19 cellular contexts compared by ENCODE assay signal in genomic region chr19:45005787-45006186, GRCh38. TPM values are rescaled to one million over a fixed set of nuclear protein-coding genes. Genes with fewer than 3 reads are reported as not detected.
DNase-seq lines count a peak whose midpoint lies in the region; ATAC-seq, FAIRE-seq and TF ChIP-seq lines count a peak whose summit lies in the region.
"Had no signal": no experiment of that assay in that cellular context is flagged by ENCODE, and none has a peak within 500 bp of the region (broad histone marks: within the 10 kb centered on the region; RNA-seq: fewer than 3 reads in every experiment).

No MANE protein-coding gene starts in this region.

- H3K9me3 ChIP-seq in CD4-positive, alpha-beta memory T cell (ENCODE audit: control insufficient read depth in 1 of 2, low read length in 2 of 2) = no peaks in the 10 kb centered on the region
- H3K9me3 ChIP-seq in T-helper 17 cell (ENCODE audit: control insufficient read depth, low read length, poor library complexity, severe bottlenecking) = no peaks in the 10 kb centered on the region
- no peaks in the 10 kb centered on the region for H3K9me3 ChIP-seq in mucosa of descending colon
- H3K9me3 ChIP-seq: MG63 had no signal

- no peak for DNase-seq in CD4-positive, alpha-beta memory T cell
- DNase-seq in T-helper 17 cell (no peak), mucosa of descending colon (peak; percentile 69 to 84 (median 74)), DMS153 (lab: John Stamatoyannopoulos, UW) (no peak), urothelium cell line (ENCODE audit: low spot score) (no peak), DMS114 treated with DMSO at 0.1 percent for 48 hours (lab: John Stamatoyannopoulos, UW; ENCODE audit: unreplicated experiment) (no peak), GF-D8 (lab: John Stamatoyannopoulos, UW) (no peak)
- DNase-seq in stimulated activated effector memory CD8-positive, alpha-beta T cell treated with anti-CD3 and anti-CD28 coated beads, Interleukin-12 subunit alpha, Interleukin-12 subunit beta, amount 100 ng/mL, for 72 hours (ENCODE audit: low spot score in 2 of 2) = no peak
- DNase-seq: CD4-positive, CD25-positive, alpha-beta regulatory T cell; MG63; NCI-H1105; NCI-H187; NCI-H446; NCI-H748 treated with DMSO at 0.1 percent for 48 hours; SHP77 treated with DMSO at 0.1 percent for 48 hours had no signal

- TF ChIP-seq CTCF in mucosa of descending colon (IDR thresholded peaks at IDR 0.05) = no peak

- no peak for FAIRE-seq in urothelium cell line (lab: Jason Lieb, UNC)
- FAIRE-seq: D721Med, HepG2 had no signal

- peak overlapping the region in 1 of 8 donors; percentile 32 for H3K4me3 Mint-ChIP-seq in CD4-positive, alpha-beta memory T cell
- H3K4me3 Mint-ChIP-seq in T-helper 17 cell = no peak overlapping the region
- no peak overlapping the region for H3K4me3 Mint-ChIP-seq in stimulated activated effector memory CD8-positive, alpha-beta T cell treated with anti-CD3 and anti-CD28 coated beads, Interleukin-12 subunit alpha, Interleukin-12 subunit beta, amount 100 ng/mL, for 72 hours
- H3K4me3 Mint-ChIP-seq: CD4-positive, CD25-positive, alpha-beta regulatory T cell had no signal

- intact Hi-C loops in CD4-positive, alpha-beta memory T cell (cut with micrococcal nuclease) = no loop called here
- intact Hi-C loops in mucosa of descending colon (cut with DNase I, micrococcal nuclease) = no loop called here

- H3K36me3 ChIP-seq in CD4-positive, alpha-beta memory T cell (ENCODE audit: insufficient read depth, low read length) = peaks cover 5% of the 10 kb centered on the region
- peaks cover 3% of the 10 kb centered on the region for H3K36me3 ChIP-seq in mucosa of descending colon (ENCODE audit: low read depth)

- peaks cover 8 to 19% (median 16%) of the 10 kb centered on the region in 4 donors for H3K4me1 Mint-ChIP-seq in CD4-positive, alpha-beta memory T cell
- peaks cover 25% of the 10 kb centered on the region for H3K4me1 Mint-ChIP-seq in T-helper 17 cell
- peaks cover 38% of the 10 kb centered on the region for H3K4me1 Mint-ChIP-seq in stimulated activated effector memory CD8-positive, alpha-beta T cell treated with anti-CD3 and anti-CD28 coated beads, Interleukin-12 subunit alpha, Interleukin-12 subunit beta, amount 100 ng/mL, for 72 hours

- CTCF ChIA-PET in CD4-positive, alpha-beta memory T cell (lab: Charles Lee; ENCODE audit: partially characterized antibody) = no interaction called here

- no peak overlapping the region for H3K4me3 ChIP-seq in CD4-positive, alpha-beta memory T cell (ENCODE audit: low read length in 2 of 2)
- no peak overlapping the region for H3K4me3 ChIP-seq in mucosa of descending colon
- H3K4me3 ChIP-seq: MG63 had no signal

- ATAC-seq in T-helper 17 cell (no peak), mucosa of descending colon (peak; percentile 27)
- ATAC-seq in stimulated activated effector memory CD8-positive, alpha-beta T cell treated with anti-CD3 and anti-CD28 coated beads, Interleukin-12 subunit alpha, Interleukin-12 subunit beta, amount 100 ng/mL, for 72 hours = no peak
- ATAC-seq: HepG2, Panc1 had no signal

- peaks cover 0 to 2% (median 0%) of the 10 kb centered on the region in 8 donors for H3K9me3 Mint-ChIP-seq in CD4-positive, alpha-beta memory T cell
- no peaks in the 10 kb centered on the region for H3K9me3 Mint-ChIP-seq in stimulated activated effector memory CD8-positive, alpha-beta T cell treated with anti-CD3 and anti-CD28 coated beads, Interleukin-12 subunit alpha, Interleukin-12 subunit beta, amount 100 ng/mL, for 72 hours

- no peaks in the 10 kb centered on the region for H3K27me3 Mint-ChIP-seq in CD4-positive, alpha-beta memory T cell
- no peaks in the 10 kb centered on the region for H3K27me3 Mint-ChIP-seq in T-helper 17 cell

- peaks cover 12% of the 10 kb centered on the region for H3K4me1 ChIP-seq in CD4-positive, alpha-beta memory T cell (ENCODE audit: insufficient read depth, low read length)
- peaks cover 43% of the 10 kb centered on the region for H3K4me1 ChIP-seq in mucosa of descending colon (ENCODE audit: low read depth)

- peaks cover 8 to 44% of the 10 kb centered on the region in 2 donors for H3K36me3 Mint-ChIP-seq in CD4-positive, alpha-beta memory T cell
- H3K36me3 Mint-ChIP-seq in T-helper 17 cell (ENCODE audit: low read depth) = no peaks in the 10 kb centered on the region
- peaks cover 95% of the 10 kb centered on the region for H3K36me3 Mint-ChIP-seq in stimulated activated effector memory CD8-positive, alpha-beta T cell treated with anti-CD3 and anti-CD28 coated beads, Interleukin-12 subunit alpha, Interleukin-12 subunit beta, amount 100 ng/mL, for 72 hours

- peak overlapping the region in 4 of 7 donors; percentile 37 to 73 (median 63) for H3K27ac Mint-ChIP-seq in CD4-positive, alpha-beta memory T cell
- peak overlapping the region; percentile 61 for H3K27ac Mint-ChIP-seq in T-helper 17 cell
- peak overlapping the region; percentile 76 for H3K27ac Mint-ChIP-seq in stimulated activated effector memory CD8-positive, alpha-beta T cell treated with anti-CD3 and anti-CD28 coated beads, Interleukin-12 subunit alpha, Interleukin-12 subunit beta, amount 100 ng/mL, for 72 hours
- H3K27ac Mint-ChIP-seq: CD4-positive, CD25-positive, alpha-beta regulatory T cell had no signal

- H3K27me3 ChIP-seq in CD4-positive, alpha-beta memory T cell (ENCODE audit: insufficient read depth, low read length) = no peaks in the 10 kb centered on the region
- H3K27me3 ChIP-seq: MG63 had no signal

- H3K27ac ChIP-seq in CD4-positive, alpha-beta memory T cell (ENCODE audit: low read depth, low read length) = no peak overlapping the region

- POLR2A ChIA-PET in CD4-positive, alpha-beta memory T cell (lab: Charles Lee; ENCODE audit: partially characterized antibody) = no interaction called here

RNA-seq across cellular contexts. Expression of gene RELB, which starts 4.5 kb away (rescaled TPM):
- total RNA-seq in CD4-positive, alpha-beta memory T cell = 10 to 100 TPM; 38.8 to 39.8 TPM
- polyA plus RNA-seq in CD4-positive, alpha-beta memory T cell = 10 to 100 TPM; 19.7 to 31.2 TPM
- total RNA-seq in T-helper 17 cell = 100 to 1,000 TPM; 128 to 136 TPM
- total RNA-seq in mucosa of descending colon = 10 to 100 TPM; 20.9 to 30.3 (median 21.1) TPM

RNA-seq across cellular contexts. Expression of gene CLASRP, which starts 33.1 kb away (rescaled TPM):
- total RNA-seq in CD4-positive, alpha-beta memory T cell = 100 to 1,000 TPM; 156 to 163 TPM
- polyA plus RNA-seq in CD4-positive, alpha-beta memory T cell = 10 to 100 TPM in 1 of 2 donors, 1 to 10 TPM in 1; 3.8 to 12.7 TPM
- total RNA-seq in T-helper 17 cell (100 to 1,000 TPM; 153 to 163 TPM), mucosa of descending colon (100 to 1,000 TPM in 1 of 3 donors, 10 to 100 TPM in 2; 79.4 to 113 (median 93.2) TPM)

RNA-seq across cellular contexts. Expression of gene CLPTM1, which starts 50.6 kb away (rescaled TPM):
- total RNA-seq in CD4-positive, alpha-beta memory T cell = 10 to 100 TPM; 85.1 to 86.4 TPM
- polyA plus RNA-seq in CD4-positive, alpha-beta memory T cell = 10 to 100 TPM; 16.6 to 27.5 TPM
- total RNA-seq in T-helper 17 cell (10 to 100 TPM; 76.7 to 78.4 TPM), mucosa of descending colon (100 to 1,000 TPM in 2 of 3 donors, 10 to 100 TPM in 1; 98.3 to 125 (median 114) TPM)

RNA-seq across cellular contexts. Expression of gene APOC2, which starts 59.9 kb away (rescaled TPM):
- total RNA-seq in CD4-positive, alpha-beta memory T cell = under 1 TPM in 1 of 2 experiments, not detected in 1; 0.49 TPM
- polyA plus RNA-seq in CD4-positive, alpha-beta memory T cell = not detected
- not detected for total RNA-seq in T-helper 17 cell
- 1 to 10 TPM in 1 of 3 donors, under 1 TPM in 2; 0.80 to 1.6 (median 0.98) TPM for total RNA-seq in mucosa of descending colon
- total RNA-seq: CD4-positive, CD25-positive, alpha-beta regulatory T cell; H4 had no signal
- polyA plus RNA-seq: CD4-positive, CD25-positive, alpha-beta regulatory T cell had no signal

Comparison
In these comparisons a context has a peak if more than half of its experiments do, and no peak if none do; other contexts are left out.
1. DNase-seq: peak in mucosa of descending colon (3 of 3); none in CD4-positive, alpha-beta memory T cell (0 of 5), T-helper 17 cell (0 of 3), stimulated activated effector memory CD8-positive, alpha-beta T cell treated with anti-CD3 and anti-CD28 coated beads, Interleukin-12 subunit alpha, Interleukin-12 subunit beta, amount 100 ng/mL, for 72 hours (0 of 2), DMS153 (single experiment), urothelium cell line (single experiment), DMS114 treated with DMSO at 0.1 percent for 48 hours (single experiment) and GF-D8 (single experiment).
2. Peak in every context shown above with its lines, with median percentiles within 50 percentile points of each other: H3K27ac Mint-ChIP-seq.